ENCODE assay signal across 8 cellular contexts in the genomic region with DNA sequence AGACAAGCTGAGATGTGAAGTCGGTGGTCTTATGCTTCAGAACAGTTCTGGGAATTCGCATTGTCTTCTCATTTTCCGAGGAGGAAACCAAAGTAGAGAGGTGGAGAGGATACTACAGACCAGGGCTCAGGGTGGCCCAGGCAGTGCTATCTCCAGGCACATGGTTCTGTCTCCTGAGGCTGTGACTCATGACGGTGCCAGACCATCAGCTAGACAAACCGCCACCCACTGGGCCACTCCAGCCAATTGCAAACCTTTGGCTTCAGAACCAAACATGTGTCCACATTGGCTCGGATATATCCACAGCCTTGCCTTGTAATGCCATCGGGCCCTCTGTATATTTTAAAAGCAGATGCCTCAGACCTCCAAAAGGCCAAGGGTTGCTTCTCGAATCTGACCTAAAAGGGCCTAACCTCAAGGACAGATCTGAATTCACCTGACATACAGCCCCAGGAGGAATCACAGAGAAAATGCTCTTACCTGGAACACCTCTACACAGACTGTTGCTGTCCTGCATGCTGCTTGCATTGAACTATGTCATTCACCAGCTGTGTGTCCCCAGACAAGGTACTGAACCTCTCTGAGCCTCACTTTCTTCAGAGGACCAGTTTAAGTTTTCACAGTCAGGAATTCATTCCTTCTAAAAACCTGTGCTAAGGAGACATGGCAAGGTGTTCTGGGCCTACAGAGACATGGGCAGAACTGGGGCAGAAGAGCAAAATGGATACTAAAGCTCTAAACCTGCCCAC.
DNase-seq lines count a peak whose midpoint lies in the region; ATAC-seq and TF ChIP-seq lines count a peak whose summit lies in the region.

No MANE protein-coding gene starts in this region.

- TF ChIP-seq CTCF in natural killer cell (IDR thresholded peaks at IDR 0.05): no peak
- TF ChIP-seq CTCF in CD14-positive monocyte (IDR thresholded peaks at IDR 0.05): no peak

- peak in 2 of 3 donors; percentile 46 to 59 for ATAC-seq in natural killer cell
- ATAC-seq in HG03045 (IDR thresholded peaks at IDR 0.05; ENCODE audit: unreplicated experiment): no peak

- H3K27me3 Mint-ChIP-seq in natural killer cell (ENCODE audit: low read depth in 2 of 2) (peaks cover 2 to 13% of the 10 kb centered on the region in 2 donors), CD14-positive monocyte (ENCODE audit: low read depth in 3 of 3) (peaks cover 0 to 3% (median 1%) of the 10 kb centered on the region in 3 donors)

- H3K27ac Mint-ChIP-seq in natural killer cell (peak overlapping the region; percentile 32 to 46), CD14-positive monocyte (no peak overlapping the region)

- intact Hi-C loops in natural killer cell (cut with micrococcal nuclease): loop anchor here (5.0 to 10.0 kb wide), 2 partner anchors 39 to 104 kb away; no protein-coding TSS in a partner anchor
- intact Hi-C loops in CD14-positive monocyte (cut with micrococcal nuclease): no loop called here

- DNase-seq in AG20443 (ENCODE audit: low spot score) (peak; percentile 65), HUDEP-2 (lab: John Stamatoyannopoulos, UW; ENCODE audit: unreplicated experiment in 76 of 76) (peak in 53 of 76 experiments; percentile 3 to 63 (median 24)), astrocyte of the hippocampus (ENCODE audit: low read depth, low spot score) (peak; percentile 38), natural killer cell (no peak), NCI-H2227 treated with DMSO at 0.1 percent for 48 hours (lab: John Stamatoyannopoulos, UW) (no peak), amniotic stem cell (lab: John Stamatoyannopoulos, UW) (no peak), CD14-positive monocyte (ENCODE audit: low spot score) (no peak)

- H3K36me3 Mint-ChIP-seq in natural killer cell (no peaks in the 10 kb centered on the region), CD14-positive monocyte (no peaks in the 10 kb centered on the region)

- H3K4me3 Mint-ChIP-seq in natural killer cell: peak overlapping the region; percentile 19
- H3K4me3 Mint-ChIP-seq in CD14-positive monocyte: no peak overlapping the region

- H3K4me1 Mint-ChIP-seq in natural killer cell: peaks cover 49 to 58% of the 10 kb centered on the region in 2 donors
- H3K4me1 Mint-ChIP-seq in CD14-positive monocyte: peaks cover 44% of the 10 kb centered on the region

- no peaks in the 10 kb centered on the region for H3K9me3 Mint-ChIP-seq in natural killer cell
- peaks cover 0 to 2% (median 0%) of the 10 kb centered on the region in 7 donors for H3K9me3 Mint-ChIP-seq in CD14-positive monocyte

Comparison
In these comparisons a context has a peak if more than half of its experiments do, and no peak if none do; other contexts are left out.
1. DNase-seq: peak in AG20443 (single experiment), HUDEP-2 (53 of 76) and astrocyte of the hippocampus (single experiment); none in natural killer cell (single experiment), NCI-H2227 treated with DMSO at 0.1 percent for 48 hours (single experiment), amniotic stem cell (single experiment) and CD14-positive monocyte (single experiment).
2. H3K27ac Mint-ChIP-seq: peak in natural killer cell (2 of 2); none in CD14-positive monocyte (0 of 7).